Comparison of ENCODE assay signal across 8 cellular contexts in genomic region chrX:44890687-44891086, GRCh38. TPM values are rescaled to one million over a fixed set of nuclear protein-coding genes. Genes with fewer than 3 reads are reported as not detected.
"Had no signal": no experiment of that assay in that cellular context is flagged by ENCODE, and none has a peak within 500 bp of the region (broad histone marks: within the 10 kb centered on the region; RNA-seq: fewer than 3 reads in every experiment).

No MANE protein-coding gene starts in this region.

RNA-seq across cellular contexts. Expression of gene DUSP21, which starts 46.9 kb away (rescaled TPM):
- total RNA-seq: MCF 10A, NCI-H460, OCI-LY7, PC-9, Right ventricle myocardium inferior, RPMI7951, SJCRH30, SK-MEL-5 had no signal
